Comparison of ENCODE assay signal across 8 cellular contexts in the genomic region with DNA sequence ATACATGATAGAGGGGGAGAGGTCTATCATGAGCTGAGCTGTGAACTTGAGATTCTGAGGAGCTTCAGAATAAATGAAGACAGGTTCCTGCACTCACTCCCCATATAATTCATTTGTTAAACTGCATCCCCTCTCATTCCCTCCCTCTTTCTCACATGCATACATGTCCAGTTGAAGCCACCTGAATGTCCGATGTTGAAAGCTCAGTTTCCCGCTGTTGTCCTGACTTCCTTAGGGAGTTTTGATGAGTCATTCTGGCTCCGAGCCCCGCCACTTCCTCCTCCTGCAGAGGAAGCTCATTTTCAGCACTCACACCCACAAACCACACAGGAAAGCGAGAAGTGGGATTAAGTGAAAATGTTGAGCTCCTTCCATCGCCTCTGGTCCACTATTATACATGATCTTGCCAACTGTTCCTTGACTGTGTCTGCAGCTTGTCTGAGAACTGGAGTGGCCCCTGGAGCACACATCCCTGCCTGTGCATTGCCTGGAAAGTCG.
A peak's percentile ranks its signal among the peaks of the same experiment; 100 is the strongest.
DNase-seq lines count a peak whose midpoint lies in the region; ATAC-seq and TF ChIP-seq lines count a peak whose summit lies in the region.

No MANE protein-coding gene starts in this region.

- no peak for TF ChIP-seq POLR2A in upper lobe of left lung (IDR thresholded peaks at IDR 0.05)

- ATAC-seq in GM19467 (IDR thresholded peaks at IDR 0.05; ENCODE audit: unreplicated experiment) (peak; percentile 63), lower lobe of right lung (peak; percentile 58 to 81), upper lobe of left lung (ENCODE audit: low FRiP score in 2 of 2) (peak in 1 of 2 donors; percentile 76), HG02623 (IDR thresholded peaks at IDR 0.05; ENCODE audit: unreplicated experiment) (no peak)

- H3K4me2 ChIP-seq in OCI-LY3 (ENCODE audit: low read length), result peak overlapping the region; percentile 32

- peak in 2 of 4 donors; percentile 7 to 74 for TF ChIP-seq EP300 in upper lobe of left lung (IDR thresholded peaks at IDR 0.05)

- H4K20me1 ChIP-seq in OCI-LY3 (ENCODE audit: insufficient read depth, low read length), result no peaks in the 10 kb centered on the region

- no peak overlapping the region for H3K9ac ChIP-seq in OCI-LY3 (ENCODE audit: low read length)

- peak overlapping the region; percentile 55 for H3K27ac ChIP-seq in C4-2B
- no peak overlapping the region for H3K27ac ChIP-seq in OCI-LY3 (ENCODE audit: low read length)
- H3K27ac ChIP-seq in lower lobe of right lung, result peak overlapping the region; percentile 27
- peak overlapping the region in 3 of 4 donors; percentile 37 to 75 (median 67) for H3K27ac ChIP-seq in upper lobe of left lung

- no peaks in the 10 kb centered on the region for H3K79me2 ChIP-seq in OCI-LY3 (ENCODE audit: low read length)

- intact Hi-C loops in lower lobe of right lung (cut with DNase I), result no loop called here

- H3K4me3 ChIP-seq in OCI-LY3 (ENCODE audit: low read length) (0 out of 2 replicates have a peak overlapping the region, but pooled peaks have one; percentile 3), choroid plexus epithelial cell (ENCODE audit: low read depth, low read length) (no peak overlapping the region), lower lobe of right lung (no peak overlapping the region), upper lobe of left lung (no peak overlapping the region)

- TF ChIP-seq CTCF in C4-2B (conservative IDR thresholded peaks at IDR 0.05), result no peak
- TF ChIP-seq CTCF in OCI-LY3 (IDR thresholded peaks at IDR 0.05; ENCODE audit: low read depth, low read length), result no peak
- no peak for TF ChIP-seq CTCF in choroid plexus epithelial cell (conservative IDR thresholded peaks at IDR 0.05; ENCODE audit: low read depth, low read length)
- no peak for TF ChIP-seq CTCF in lower lobe of right lung (IDR thresholded peaks at IDR 0.05)
- TF ChIP-seq CTCF in upper lobe of left lung (IDR thresholded peaks at IDR 0.05), result no peak

- H2AFZ ChIP-seq in OCI-LY3 (ENCODE audit: low read depth, low read length), result no peak overlapping the region

- 0 out of 2 replicates have a peak, but pooled peaks cover 4% of the 10 kb centered on the region for H3K27me3 ChIP-seq in OCI-LY3 (ENCODE audit: low read depth, low read length)
- H3K27me3 ChIP-seq in lower lobe of right lung (ENCODE audit: low read depth), result no peaks in the 10 kb centered on the region
- no peaks in the 10 kb centered on the region for H3K27me3 ChIP-seq in upper lobe of left lung

- peaks cover 12% of the 10 kb centered on the region for H3K4me1 ChIP-seq in OCI-LY3 (ENCODE audit: low read length)
- peaks cover 37% of the 10 kb centered on the region for H3K4me1 ChIP-seq in lower lobe of right lung
- peaks cover 21 to 40% (median 34%) of the 10 kb centered on the region in 4 donors for H3K4me1 ChIP-seq in upper lobe of left lung

- 7 to 10% methylated on average over 7 of the region's 7 CpGs for WGBS in upper lobe of left lung, 2 donors

- DNase-seq in choroid plexus epithelial cell (ENCODE audit: low read depth) (peak; percentile 84), lower lobe of right lung (peak; percentile 81), upper lobe of left lung (peak in 1 of 2 donors; percentile 92), NCI-H2171 treated with DMSO at 0.1 percent for 48 hours (lab: John Stamatoyannopoulos, UW) (no peak)

- no peaks in the 10 kb centered on the region for H3K36me3 ChIP-seq in OCI-LY3 (replicated peaks; ENCODE audit: low read depth, low read length)
- no peaks in the 10 kb centered on the region for H3K36me3 ChIP-seq in lower lobe of right lung
- H3K36me3 ChIP-seq in upper lobe of left lung, result no peaks in the 10 kb centered on the region

- H3K9me3 ChIP-seq in OCI-LY3 (ENCODE audit: insufficient read depth, low read length) (no peaks in the 10 kb centered on the region), lower lobe of right lung (no peaks in the 10 kb centered on the region), upper lobe of left lung (no peaks in the 10 kb centered on the region)
